ENCODE assay signal across 8 cellular contexts in the genomic region with DNA sequence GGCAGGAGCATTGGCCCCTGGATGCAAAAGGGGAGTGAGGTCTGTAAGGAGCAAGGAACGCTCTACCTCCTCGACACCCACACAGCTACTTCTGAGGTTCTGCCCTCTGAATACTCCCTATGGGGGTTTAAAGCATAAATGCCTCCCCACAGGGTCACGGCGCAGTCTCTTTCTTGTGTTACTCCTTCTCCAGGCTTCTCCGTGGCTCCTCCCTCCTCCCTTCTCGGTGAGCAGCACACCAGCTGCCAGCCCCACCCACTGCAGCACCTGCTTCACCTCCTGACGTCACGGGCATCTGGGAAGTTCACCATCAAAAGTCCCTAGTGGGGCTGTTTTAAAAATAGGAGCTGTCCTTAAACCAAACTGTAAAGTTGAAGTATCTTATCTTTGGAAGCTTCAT.
DNase-seq lines count a peak whose midpoint lies in the region; ATAC-seq, FAIRE-seq and TF ChIP-seq lines count a peak whose summit lies in the region.

No MANE protein-coding gene starts in this region.

- intact Hi-C loops in Calu3 (cut with micrococcal nuclease; ENCODE audit: unreplicated experiment) = no loop called here
- intact Hi-C loops in activated CD4-positive, alpha-beta T cell treated with anti-CD3 and anti-CD28 coated beads, Interleukin-2, amount 10 ng/mL, durations not matched to agents 24 days and 14 days (cut with micrococcal nuclease) = no loop called here

- H3K4me3 Mint-ChIP-seq in Calu3 (ENCODE audit: low read depth, unreplicated experiment) (no peak overlapping the region), memory B cell (no peak overlapping the region), endothelial cell (ENCODE audit: unreplicated experiment) (no peak overlapping the region)
- no peak overlapping the region for H3K4me3 Mint-ChIP-seq in activated CD4-positive, alpha-beta T cell treated with anti-CD3 and anti-CD28 coated beads, Interleukin-2, amount 10 ng/mL, durations not matched to agents 24 days and 14 days

- no TSS peak for BruUV-seq in Calu3 (replicated peaks; lab: Mats Ljungman, UMichigan)

- H3K27ac Mint-ChIP-seq in Calu3 (ENCODE audit: unreplicated experiment) (peak overlapping the region; percentile 21), memory B cell (peak overlapping the region; percentile 7), endothelial cell (ENCODE audit: unreplicated experiment) (no peak overlapping the region)
- no peak overlapping the region for H3K27ac Mint-ChIP-seq in activated CD4-positive, alpha-beta T cell treated with anti-CD3 and anti-CD28 coated beads, Interleukin-2, amount 10 ng/mL, durations not matched to agents 24 days and 14 days

- H3K27me3 Mint-ChIP-seq in Calu3 (ENCODE audit: unreplicated experiment) (peaks cover 27% of the 10 kb centered on the region), memory B cell (peaks cover 15% of the 10 kb centered on the region), endothelial cell (ENCODE audit: unreplicated experiment) (peaks cover 5% of the 10 kb centered on the region)
- peaks cover 45% of the 10 kb centered on the region for H3K27me3 Mint-ChIP-seq in activated CD4-positive, alpha-beta T cell treated with anti-CD3 and anti-CD28 coated beads, Interleukin-2, amount 10 ng/mL, durations not matched to agents 24 days and 14 days

- H3K4me1 Mint-ChIP-seq in Calu3 (ENCODE audit: low read depth, unreplicated experiment) (peaks cover 8% of the 10 kb centered on the region), memory B cell (peaks cover 3% of the 10 kb centered on the region), endothelial cell (ENCODE audit: unreplicated experiment) (no peaks in the 10 kb centered on the region)
- peaks cover 3% of the 10 kb centered on the region for H3K4me1 Mint-ChIP-seq in activated CD4-positive, alpha-beta T cell treated with anti-CD3 and anti-CD28 coated beads, Interleukin-2, amount 10 ng/mL, durations not matched to agents 24 days and 14 days

- TF ChIP-seq CTCF in Calu3 (IDR thresholded peaks at IDR 0.05; ENCODE audit: unreplicated experiment) (no peak), endothelial cell (IDR thresholded peaks at IDR 0.05; ENCODE audit: unreplicated experiment) (no peak)

- H3K9me3 Mint-ChIP-seq in Calu3 (ENCODE audit: low read depth, unreplicated experiment) (no peaks in the 10 kb centered on the region), memory B cell (no peaks in the 10 kb centered on the region), endothelial cell (ENCODE audit: unreplicated experiment) (no peaks in the 10 kb centered on the region)
- no peaks in the 10 kb centered on the region for H3K9me3 Mint-ChIP-seq in activated CD4-positive, alpha-beta T cell treated with anti-CD3 and anti-CD28 coated beads, Interleukin-2, amount 10 ng/mL, durations not matched to agents 24 days and 14 days

- DNase-seq in Calu3 (peak; percentile 74), NCI-H1105 treated with DMSO at 0.1 percent for 48 hours (lab: John Stamatoyannopoulos, UW) (peak; percentile 88), memory B cell (ENCODE audit: low spot score in 2 of 2) (peak; percentile 40 to 58), endothelial cell (ENCODE audit: low spot score) (no peak), RCC 7860 (ENCODE audit: low spot score) (no peak)
- peak; percentile 61 for DNase-seq in activated CD4-positive, alpha-beta T cell treated with anti-CD3 and anti-CD28 coated beads, Interleukin-2, amount 10 ng/mL, durations not matched to agents 24 days and 14 days
- DNase-seq in NK-92 treated with Interleukin-12 subunit alpha and Interleukin-12 subunit beta, amount 100 ng/mL, for 24 hours (lab: John Stamatoyannopoulos, UW) = no peak

- no peaks in the 10 kb centered on the region for H3K36me3 Mint-ChIP-seq in Calu3 (ENCODE audit: insufficient read depth, unreplicated experiment)
- H3K36me3 Mint-ChIP-seq in activated CD4-positive, alpha-beta T cell treated with anti-CD3 and anti-CD28 coated beads, Interleukin-2, amount 10 ng/mL, durations not matched to agents 24 days and 14 days (ENCODE audit: low read depth) = no peaks in the 10 kb centered on the region
- H3K36me3 Mint-ChIP-seq in memory B cell = no peaks in the 10 kb centered on the region
- H3K36me3 Mint-ChIP-seq in endothelial cell (ENCODE audit: low read depth, unreplicated experiment) = no peaks in the 10 kb centered on the region

- no peak for FAIRE-seq in RCC 7860 (lab: Jason Lieb, UNC)

- ATAC-seq in memory B cell (ENCODE audit: low read depth) (peak; percentile 99), HG03039 (IDR thresholded peaks at IDR 0.05; ENCODE audit: unreplicated experiment) (no peak)

- CTCF ChIA-PET in Calu3 (lab: Charles Lee) = interaction anchor here (0.7 to 0.8 kb wide), 2 partner anchors 10 to 99 kb away, joined by 3 to 4 read pairs; no protein-coding TSS in a partner anchor

Comparison
In these comparisons a context has a peak if more than half of its experiments do, and no peak if none do; other contexts are left out.
1. DNase-seq: peak in Calu3 (single experiment), NCI-H1105 treated with DMSO at 0.1 percent for 48 hours (single experiment), activated CD4-positive, alpha-beta T cell treated with anti-CD3 and anti-CD28 coated beads, Interleukin-2, amount 10 ng/mL, durations not matched to agents 24 days and 14 days (single experiment) and memory B cell (2 of 2); none in endothelial cell (single experiment), NK-92 treated with Interleukin-12 subunit alpha and Interleukin-12 subunit beta, amount 100 ng/mL, for 24 hours (single experiment) and RCC 7860 (single experiment).
2. H3K27ac Mint-ChIP-seq: peak in Calu3 (single experiment) and memory B cell (single experiment); none in activated CD4-positive, alpha-beta T cell treated with anti-CD3 and anti-CD28 coated beads, Interleukin-2, amount 10 ng/mL, durations not matched to agents 24 days and 14 days (single experiment) and endothelial cell (single experiment).